Comparison of ENCODE assay signal across 17 cellular contexts in genomic region chr7:101744588-101744987, GRCh38.
DNase-seq lines count a peak whose midpoint lies in the region; ATAC-seq, FAIRE-seq and TF ChIP-seq lines count a peak whose summit lies in the region.
"Had no signal": no experiment of that assay in that cellular context is flagged by ENCODE, and none has a peak within 500 bp of the region (broad histone marks: within the 10 kb centered on the region; RNA-seq: fewer than 3 reads in every experiment).

No MANE protein-coding gene starts in this region.

- intact Hi-C loops in ascending aorta (cut with DNase I) (no loop called here), right cardiac atrium (cut with DNase I) (loop anchor here in 3 of 4 donors (5.0 to 10.0 kb wide), 3 partner anchors 60 to 73 kb away; partner anchors contain the start of gene CUX1 (in 2 of the 3))

- H3K79me2 ChIP-seq in SU-DHL-6 (ENCODE audit: insufficient read depth, low read length), result no peaks in the 10 kb centered on the region

- peak overlapping the region; percentile 72 for H3K9ac ChIP-seq in HUES64 (ENCODE audit: low read depth, low read length)
- no peak overlapping the region; the same call in 1 of the 2 replicates for H3K9ac ChIP-seq in SU-DHL-6 (ENCODE audit: low read length)
- H3K9ac ChIP-seq in neuronal stem cell (ENCODE audit: low read depth, low read length, poor library complexity), result no peak overlapping the region

- peak; percentile 51 for FAIRE-seq in G401.6 (lab: Jason Lieb, UNC)
- FAIRE-seq: endothelial cell of umbilical vein had no signal

- H3K27ac ChIP-seq in HUES64 (ENCODE audit: low read depth, low read length) (no peak overlapping the region; the same call in 1 of the 2 replicates), SU-DHL-6 (ENCODE audit: low read depth, low read length) (peak overlapping the region; percentile 53), neuronal stem cell (replicated peaks; ENCODE audit: low read length) (no peak overlapping the region), ascending aorta (no peak overlapping the region), right cardiac atrium (ENCODE audit: low read length) (no peak overlapping the region)
- H3K27ac ChIP-seq: colonic mucosa, foreskin keratinocyte, left lung, tibial artery had no signal

- H3K4ac ChIP-seq in neuronal stem cell (ENCODE audit: low read length), result no peak overlapping the region

- TF ChIP-seq CTCF in SU-DHL-6 (IDR thresholded peaks at IDR 0.05; ENCODE audit: insufficient read depth, low read length, poor library complexity, severe bottlenecking) (no peak), ascending aorta (IDR thresholded peaks at IDR 0.05) (no peak)

- no peak overlapping the region for H2BK12ac ChIP-seq in neuronal stem cell (ENCODE audit: low read length)

- H3K9me3 ChIP-seq in HUES64 (ENCODE audit: insufficient read depth, low read depth, low read length) (no peaks in the 10 kb centered on the region), SU-DHL-6 (ENCODE audit: insufficient read depth, low read length) (no peaks in the 10 kb centered on the region), neuronal stem cell (replicated peaks in 1 of 2; ENCODE audit: control insufficient read depth in 2 of 2, insufficient read depth in 1 of 2, low read depth in 1 of 2, low read length in 2 of 2) (no peaks in the 10 kb centered on the region), ascending aorta (no peaks in the 10 kb centered on the region), right cardiac atrium (ENCODE audit: control insufficient read depth, low read length) (no peaks in the 10 kb centered on the region)
- H3K9me3 ChIP-seq: colonic mucosa, left lung, tibial artery had no signal

- no peaks in the 10 kb centered on the region for H3K27me3 ChIP-seq in HUES64 (ENCODE audit: insufficient read depth, low read length)
- H3K27me3 ChIP-seq in SU-DHL-6 (ENCODE audit: low read length), result no peaks in the 10 kb centered on the region
- H3K27me3 ChIP-seq in neuronal stem cell (ENCODE audit: control insufficient read depth in 3 of 3, insufficient read depth in 3 of 3, low read depth in 1 of 3, low read length in 3 of 3), result peaks cover 0 to 22% (median 2%) of the 10 kb centered on the region in 3 experiments
- no peaks in the 10 kb centered on the region for H3K27me3 ChIP-seq in ascending aorta
- H3K27me3 ChIP-seq in right cardiac atrium (ENCODE audit: control insufficient read depth, insufficient read depth), result no peaks in the 10 kb centered on the region
- H3K27me3 ChIP-seq: colonic mucosa had no signal

- H4K91ac ChIP-seq in neuronal stem cell (ENCODE audit: low read depth, low read length, poor library complexity), result no peak overlapping the region

- ATAC-seq in right cardiac atrium, result no peak
- ATAC-seq in HG03432 (IDR thresholded peaks at IDR 0.05; ENCODE audit: unreplicated experiment), result no peak
- ATAC-seq: activated CD4-positive, CD25-positive, alpha-beta regulatory T cell treated with anti-CD3 and anti-CD28 coated beads, Interleukin-2, amount 50 U/mL, for 24 hours; activated CD8-positive, alpha-beta memory T cell treated with anti-CD3 and anti-CD28 coated beads, Interleukin-2, amount 10 ng/mL, durations not matched to agents 7 days and 5 days; foreskin keratinocyte had no signal

- H3K4me2 ChIP-seq in SU-DHL-6 (ENCODE audit: low read depth, low read length, poor library complexity, severe bottlenecking) (peak overlapping the region; percentile 61), neuronal stem cell (ENCODE audit: insufficient read depth, low read length, poor library complexity, severe bottlenecking) (no peak overlapping the region)

- H3K23ac ChIP-seq in neuronal stem cell (ENCODE audit: low read depth, low read length, poor library complexity), result no peak overlapping the region

- H3K9me2 ChIP-seq in SU-DHL-6 (replicated peaks; ENCODE audit: insufficient read depth, low read length), result no peaks in the 10 kb centered on the region

- H2BK5ac ChIP-seq in neuronal stem cell (ENCODE audit: low read length), result no peak overlapping the region

- peak overlapping the region; percentile 79 for H2AK5ac ChIP-seq in neuronal stem cell (ENCODE audit: low read depth, low read length)

- H3F3A ChIP-seq in SU-DHL-6 (ENCODE audit: insufficient read depth), result peaks cover 9% of the 10 kb centered on the region

- H3K4me3 ChIP-seq in HUES64 (ENCODE audit: low read length) (no peak overlapping the region), SU-DHL-6 (ENCODE audit: insufficient read depth, low read length, poor library complexity, severe bottlenecking) (no peak overlapping the region), neuronal stem cell (ENCODE audit: low read length in 2 of 2) (no peak overlapping the region), ascending aorta (no peak overlapping the region), right cardiac atrium (ENCODE audit: low read length) (no peak overlapping the region)
- H3K4me3 ChIP-seq: colonic mucosa, tibial artery had no signal

- H2AFZ ChIP-seq in SU-DHL-6 (ENCODE audit: low read depth, low read length, severe bottlenecking), result peak overlapping the region; percentile 64
- peak overlapping the region; percentile 100 for H2AFZ ChIP-seq in neuronal stem cell (ENCODE audit: low read length)

- 32% methylated on average over 3 of the region's 5 CpGs for WGBS in HUES64
- 100% methylated on average over 1 of the region's 5 CpGs; no CpG with 5 or more reads in 1 of the 2 donors for WGBS in neuronal stem cell (ENCODE audit: extremely low coverage in 2 of 2, insufficient read length in 2 of 2, insufficient replicate concordance in 1 of 2), 2 donors
- WGBS in right cardiac atrium, result 78% methylated on average over 5 of the region's 5 CpGs

- no peak overlapping the region for H4K8ac ChIP-seq in neuronal stem cell (ENCODE audit: low read depth, low read length)

- H4K20me1 ChIP-seq in SU-DHL-6 (ENCODE audit: low read depth, low read length), result no peaks in the 10 kb centered on the region

- no peak overlapping the region for H3K14ac ChIP-seq in neuronal stem cell (ENCODE audit: low read length)

- DNase-seq in neuronal stem cell (ENCODE audit: low spot score) (no peak), ascending aorta (ENCODE audit: low spot score in 2 of 2) (no peak), right cardiac atrium (no peak)
- DNase-seq: activated CD8-positive, alpha-beta memory T cell treated with anti-CD3 and anti-CD28 coated beads, Interleukin-2, amount 10 ng/mL, durations not matched to agents 7 days and 5 days; C1 segment of cervical spinal cord; foreskin keratinocyte; NCI-H2029 treated with DMSO at 0.1 percent for 48 hours; NCI-H524 treated with DMSO at 0.1 percent for 48 hours; tibial artery had no signal

- peaks cover 5% of the 10 kb centered on the region for H3K4me1 ChIP-seq in HUES64 (ENCODE audit: insufficient read depth, low read length)
- H3K4me1 ChIP-seq in neuronal stem cell (ENCODE audit: control insufficient read depth in 2 of 2, insufficient read depth in 1 of 2, low read depth in 1 of 2, low read length in 2 of 2), result peaks cover 4 to 14% of the 10 kb centered on the region in 2 donors
- H3K4me1 ChIP-seq in ascending aorta, result peaks cover 0 to 8% of the 10 kb centered on the region in 2 donors
- H3K4me1 ChIP-seq in right cardiac atrium (ENCODE audit: control insufficient read depth, insufficient read depth, low read length), result no peaks in the 10 kb centered on the region
- H3K4me1 ChIP-seq: colonic mucosa, foreskin keratinocyte had no signal

- no peak overlapping the region for H3K18ac ChIP-seq in neuronal stem cell (ENCODE audit: low read length)

- H2BK120ac ChIP-seq in neuronal stem cell (ENCODE audit: low read depth, low read length), result no peak overlapping the region

- no peaks in the 10 kb centered on the region for H3K36me3 ChIP-seq in HUES64 (ENCODE audit: insufficient read depth, low read length)
- H3K36me3 ChIP-seq in SU-DHL-6 (ENCODE audit: low read length), result no peaks in the 10 kb centered on the region
- H3K36me3 ChIP-seq in neuronal stem cell (replicated peaks in 1 of 2; ENCODE audit: control insufficient read depth in 2 of 2, insufficient read depth in 2 of 2, low read length in 2 of 2), result no peaks in the 10 kb centered on the region
- H3K36me3 ChIP-seq in ascending aorta, result no peaks in the 10 kb centered on the region
- H3K36me3 ChIP-seq: colonic mucosa, left lung, tibial artery had no signal

- no peaks in the 10 kb centered on the region for H3K79me1 ChIP-seq in neuronal stem cell (ENCODE audit: low read depth, low read length)

- no peak overlapping the region for H2BK15ac ChIP-seq in neuronal stem cell (ENCODE audit: low read length)
